Comparison of ENCODE assay signal across 19 cellular contexts in the genomic region with DNA sequence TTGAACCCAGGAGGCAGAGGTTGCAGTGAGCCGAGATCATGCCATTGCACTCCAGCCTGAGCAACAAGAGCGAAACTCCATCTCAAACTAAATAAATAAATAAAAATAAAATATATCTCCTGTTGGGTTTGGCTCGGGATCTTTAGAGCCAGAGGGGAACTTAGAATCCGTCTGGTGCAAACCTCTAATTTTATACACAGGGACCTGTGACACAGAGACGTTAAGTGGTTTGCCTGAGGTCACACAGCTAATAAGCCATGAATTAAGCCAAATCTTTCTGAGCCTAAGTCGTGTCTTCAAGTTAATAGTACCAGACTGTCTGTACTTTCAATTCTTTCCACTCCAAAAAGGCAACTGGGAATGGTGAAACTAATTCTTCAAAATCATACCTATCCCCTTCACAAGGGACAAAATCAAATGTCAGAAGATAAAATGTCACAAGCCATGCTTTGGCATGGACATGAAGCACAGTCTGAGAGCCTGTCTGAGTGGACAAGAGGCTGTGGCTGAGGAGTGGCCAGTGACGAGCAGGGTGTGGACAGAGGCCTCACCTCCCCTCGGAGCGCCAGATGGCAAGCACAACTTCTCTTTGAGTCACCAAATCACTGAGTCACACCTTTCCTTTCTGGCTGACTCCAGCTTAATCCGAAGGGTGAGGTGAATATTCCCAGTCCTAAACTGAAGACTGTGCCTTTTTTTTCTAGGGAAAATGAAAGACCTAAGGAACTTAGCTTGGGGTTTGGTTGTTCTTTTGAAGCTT.
DNase-seq lines count a peak whose midpoint lies in the region; ATAC-seq, FAIRE-seq and TF ChIP-seq lines count a peak whose summit lies in the region.
"Had no signal": no experiment of that assay in that cellular context is flagged by ENCODE, and none has a peak within 500 bp of the region (broad histone marks: within the 10 kb centered on the region; RNA-seq: fewer than 3 reads in every experiment).

No MANE protein-coding gene starts in this region.

- WGBS in GM23248 (ENCODE audit: low coverage in 1 of 2, low lambda C conversion rate in 2 of 2, missing lambda C conversion rate in 2 of 2), 2 experiments: 34% methylated on average over 10 of the region's 10 CpGs

- POLR2A ChIA-PET in PC-3 (lab: Charles Lee; ENCODE audit: unreplicated experiment): no interaction called here
- POLR2A ChIA-PET in CD8-positive, alpha-beta T cell (lab: Charles Lee): no interaction called here

- no peaks in the 10 kb centered on the region for H3K36me3 Mint-ChIP-seq in CD8-positive, alpha-beta T cell
- H3K36me3 Mint-ChIP-seq: activated naive CD8-positive, alpha-beta T cell treated with anti-CD3 and anti-CD28 coated beads for 36 hours; CD14-positive monocyte; IgD-negative memory B cell had no signal

- peak; percentile 100 for ATAC-seq in PC-3
- ATAC-seq in CD8-positive, alpha-beta T cell: no peak
- ATAC-seq in GM21786 (IDR thresholded peaks at IDR 0.05; ENCODE audit: unreplicated experiment): no peak
- ATAC-seq: left lobe of liver had no signal

- H3K36me3 ChIP-seq in GM23248 (ENCODE audit: low read depth): no peaks in the 10 kb centered on the region
- H3K36me3 ChIP-seq in PC-3 (ENCODE audit: low read depth, low read length): no peaks in the 10 kb centered on the region
- H3K36me3 ChIP-seq in bronchial epithelial cell (ENCODE audit: control insufficient read depth, insufficient read depth, low read length): no peaks in the 10 kb centered on the region
- no peaks in the 10 kb centered on the region for H3K36me3 ChIP-seq in CD8-positive, alpha-beta T cell (ENCODE audit: insufficient read depth, low read length)
- H3K36me3 ChIP-seq in tibial artery: no peaks in the 10 kb centered on the region

- H3K9ac ChIP-seq in GM23248: no peak overlapping the region
- no peak overlapping the region; the same call in 1 of the 2 replicates for H3K9ac ChIP-seq in PC-3 (ENCODE audit: low read length)

- H3K27ac Mint-ChIP-seq in CD8-positive, alpha-beta T cell: no peak overlapping the region
- H3K27ac Mint-ChIP-seq: activated naive CD8-positive, alpha-beta T cell treated with anti-CD3 and anti-CD28 coated beads for 36 hours; activated T-cell treated with anti-CD3 and anti-CD28 coated beads, Interleukin-2, amount 50 U/mL, for 24 hours; CD14-positive monocyte; IgD-negative memory B cell had no signal

- FAIRE-seq in bronchial epithelial cell (lab: Jason Lieb, UNC): peak; percentile 99

- H4K20me1 ChIP-seq in GM23248 (ENCODE audit: insufficient read depth) (no peaks in the 10 kb centered on the region), PC-3 (ENCODE audit: low read length) (no peaks in the 10 kb centered on the region)

- H3K4me3 ChIP-seq in GM23248 (no peak overlapping the region), PC-3 (ENCODE audit: low read length) (no peak overlapping the region), bronchial epithelial cell (ENCODE audit: low read depth, low read length) (no peak overlapping the region), retinal pigment epithelial cell (ENCODE audit: low read length) (no peak overlapping the region), tibial artery (no peak overlapping the region)
- no peak overlapping the region for H3K4me3 ChIP-seq in CD8-positive, alpha-beta T cell (ENCODE audit: low read depth, low read length)
- H3K4me3 ChIP-seq: testis had no signal

- H3K4me2 ChIP-seq in GM23248 (ENCODE audit: unreplicated experiment): no peak overlapping the region
- 0 out of 2 replicates have a peak overlapping the region, but pooled peaks have one; percentile 2 for H3K4me2 ChIP-seq in PC-3 (ENCODE audit: low read length)

- intact Hi-C loops in PC-3 (cut with micrococcal nuclease): no loop called here
- intact Hi-C loops in CD8-positive, alpha-beta T cell (cut with DNase I, micrococcal nuclease): no loop called here
- intact Hi-C loops in tibial artery (cut with DNase I; ENCODE audit: low total_unique reads): no loop called here

- H3K27ac ChIP-seq in GM23248 (no peak overlapping the region), PC-3 (ENCODE audit: low read length) (peak overlapping the region; percentile 39), tibial artery (no peak overlapping the region)
- H3K27ac ChIP-seq in CD8-positive, alpha-beta T cell (ENCODE audit: low read depth, low read length): no peak overlapping the region
- H3K27ac ChIP-seq: testis had no signal

- DNase-seq in GM23248 (peak; percentile 73), PC-3 (peak; percentile 93), bronchial epithelial cell (ENCODE audit: low read depth) (peak; percentile 98), retinal pigment epithelial cell (ENCODE audit: low read depth) (peak; percentile 26), dedifferentiated amniotic fluid mesenchymal stem cell (ENCODE audit: extremely low spot score) (no peak), tibial artery (no peak)
- no peak for DNase-seq in CD8-positive, alpha-beta T cell
- DNase-seq: activated CD4-positive, alpha-beta T cell treated with anti-CD3 and anti-CD28 coated beads for 48 hours; activated naive CD8-positive, alpha-beta T cell treated with anti-CD3 and anti-CD28 coated beads for 36 hours; activated T-cell treated with anti-CD3 and anti-CD28 coated beads, Interleukin-2, amount 50 U/mL, for 24 hours; cerebellar nuclear complex; NCI-H1436; NCI-H524; T-helper 1 cell; testis had no signal

- H3K9me2 ChIP-seq in GM23248 (ENCODE audit: insufficient read depth): no peaks in the 10 kb centered on the region
- no peaks in the 10 kb centered on the region for H3K9me2 ChIP-seq in PC-3 (replicated peaks; ENCODE audit: low read length)

- CTCF ChIA-PET in PC-3 (lab: Charles Lee): no interaction called here
- CTCF ChIA-PET in CD8-positive, alpha-beta T cell (lab: Charles Lee): no interaction called here

- H3K4me1 ChIP-seq in GM23248 (ENCODE audit: insufficient read depth): no peaks in the 10 kb centered on the region
- H3K4me1 ChIP-seq in PC-3 (ENCODE audit: insufficient read depth, low read length): peaks cover 6% of the 10 kb centered on the region
- no peaks in the 10 kb centered on the region for H3K4me1 ChIP-seq in CD8-positive, alpha-beta T cell (ENCODE audit: insufficient read depth, low read length)
- no peaks in the 10 kb centered on the region for H3K4me1 ChIP-seq in tibial artery
- H3K4me1 ChIP-seq: testis had no signal

- H3K27me3 Mint-ChIP-seq in CD8-positive, alpha-beta T cell (ENCODE audit: low read depth): no peaks in the 10 kb centered on the region
- H3K27me3 Mint-ChIP-seq: activated naive CD8-positive, alpha-beta T cell treated with anti-CD3 and anti-CD28 coated beads for 36 hours had no signal

- no peaks in the 10 kb centered on the region for H3K4me1 Mint-ChIP-seq in CD8-positive, alpha-beta T cell (ENCODE audit: low read depth)
- H3K4me1 Mint-ChIP-seq: activated naive CD8-positive, alpha-beta T cell treated with anti-CD3 and anti-CD28 coated beads for 36 hours; CD14-positive monocyte had no signal

- no peak for TF ChIP-seq CTCF in PC-3 (conservative IDR thresholded peaks at IDR 0.05; ENCODE audit: low read depth, low read length)
- no peak for TF ChIP-seq CTCF in bronchial epithelial cell (IDR thresholded peaks at IDR 0.05; ENCODE audit: insufficient read depth, low read length, severe bottlenecking)
- TF ChIP-seq CTCF in retinal pigment epithelial cell (conservative IDR thresholded peaks at IDR 0.05; ENCODE audit: low read depth, low read length): no peak
- no peak for TF ChIP-seq CTCF in CD8-positive, alpha-beta T cell (IDR thresholded peaks at IDR 0.05)
- TF ChIP-seq CTCF in tibial artery (IDR thresholded peaks at IDR 0.05): no peak

- H3K9me3 ChIP-seq in GM23248 (ENCODE audit: low read depth): no peaks in the 10 kb centered on the region
- H3K9me3 ChIP-seq in PC-3 (ENCODE audit: low read length): no peaks in the 10 kb centered on the region
- no peaks in the 10 kb centered on the region for H3K9me3 ChIP-seq in CD8-positive, alpha-beta T cell (ENCODE audit: low read length)
- no peaks in the 10 kb centered on the region for H3K9me3 ChIP-seq in tibial artery
- H3K9me3 ChIP-seq: testis had no signal

- no peak overlapping the region for H3K4me3 Mint-ChIP-seq in CD8-positive, alpha-beta T cell
- H3K4me3 Mint-ChIP-seq: activated naive CD8-positive, alpha-beta T cell treated with anti-CD3 and anti-CD28 coated beads for 36 hours; activated T-cell treated with anti-CD3 and anti-CD28 coated beads, Interleukin-2, amount 50 U/mL, for 24 hours; CD14-positive monocyte; IgD-negative memory B cell had no signal

- H2AFZ ChIP-seq in GM23248 (no peak overlapping the region), PC-3 (ENCODE audit: low read length) (peak overlapping the region; percentile 36; the same call in 1 of the 2 replicates)

- in situ Hi-C loops in GM23248 (cut with MboI): no loop called here

- H3F3A ChIP-seq in GM23248 (ENCODE audit: insufficient read depth): no peaks in the 10 kb centered on the region
- H3F3A ChIP-seq in PC-3 (ENCODE audit: low read length, unreplicated experiment): no peaks in the 10 kb centered on the region

- no peaks in the 10 kb centered on the region for H3K27me3 ChIP-seq in GM23248 (replicated peaks; ENCODE audit: insufficient read depth)
- H3K27me3 ChIP-seq in PC-3 (ENCODE audit: low read length): no peaks in the 10 kb centered on the region
- H3K27me3 ChIP-seq in bronchial epithelial cell (ENCODE audit: control insufficient read depth, insufficient read depth, low read length): no peaks in the 10 kb centered on the region
- H3K27me3 ChIP-seq in CD8-positive, alpha-beta T cell (ENCODE audit: insufficient read depth, low read length): no peaks in the 10 kb centered on the region
- H3K27me3 ChIP-seq in tibial artery: no peaks in the 10 kb centered on the region
- H3K27me3 ChIP-seq: testis had no signal

- no TSS peak for BruUV-seq in PC-3 (replicated peaks; lab: Mats Ljungman, UMichigan)

- no peaks in the 10 kb centered on the region for H3K9me3 Mint-ChIP-seq in CD8-positive, alpha-beta T cell
- H3K9me3 Mint-ChIP-seq: activated naive CD8-positive, alpha-beta T cell treated with anti-CD3 and anti-CD28 coated beads for 36 hours; activated T-cell treated with anti-CD3 and anti-CD28 coated beads, Interleukin-2, amount 50 U/mL, for 24 hours; IgD-negative memory B cell had no signal

- H3K79me2 ChIP-seq in GM23248 (ENCODE audit: insufficient read depth): no peaks in the 10 kb centered on the region
- no peaks in the 10 kb centered on the region for H3K79me2 ChIP-seq in PC-3 (ENCODE audit: low read length)

Comparison
In these comparisons a context has a peak if more than half of its experiments do, and no peak if none do; other contexts are left out.
1. DNase-seq: peak in GM23248 (single experiment), PC-3 (single experiment), bronchial epithelial cell (single experiment) and retinal pigment epithelial cell (single experiment); none in CD8-positive, alpha-beta T cell (0 of 7), dedifferentiated amniotic fluid mesenchymal stem cell (single experiment) and tibial artery (0 of 2).